Comparison of ENCODE assay signal across 8 cellular contexts in the genomic region with DNA sequence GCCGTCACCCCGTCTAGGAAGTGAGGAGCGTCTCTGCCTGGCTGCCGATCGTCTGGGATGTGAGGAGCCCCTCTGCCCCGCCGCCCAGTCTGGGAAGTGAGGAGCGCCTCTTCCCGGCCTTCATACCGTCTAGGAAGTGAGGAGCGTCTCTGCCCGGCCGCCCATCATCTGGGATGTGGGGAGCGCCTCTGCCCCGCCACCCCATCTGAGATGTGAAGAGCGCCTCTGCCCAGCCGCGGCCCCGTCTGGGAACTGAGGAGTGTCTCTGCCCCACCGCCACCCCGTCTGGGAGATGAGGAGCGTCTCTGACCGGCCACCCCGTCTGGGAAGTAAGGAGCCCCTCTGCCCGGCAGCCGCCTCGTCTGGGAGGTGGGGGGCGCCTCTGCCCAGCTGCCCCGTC. TPM values are rescaled to one million over a fixed set of nuclear protein-coding genes. Genes with fewer than 3 reads are reported as not detected.
"Had no signal": no experiment of that assay in that cellular context is flagged by ENCODE, and none has a peak within 500 bp of the region (broad histone marks: within the 10 kb centered on the region; RNA-seq: fewer than 3 reads in every experiment).

No MANE protein-coding gene starts in this region.

RNA-seq across cellular contexts. Expression of gene PCDH8, which starts 30.6 kb away (rescaled TPM):
- total RNA-seq: OCI-LY7, PC-3, PC-9, Peyer's patch, Right ventricle myocardium superior, RPMI7951, SJSA1, SK-MEL-5 had no signal
